11 cellular contexts compared by ENCODE assay signal in the genomic region with DNA sequence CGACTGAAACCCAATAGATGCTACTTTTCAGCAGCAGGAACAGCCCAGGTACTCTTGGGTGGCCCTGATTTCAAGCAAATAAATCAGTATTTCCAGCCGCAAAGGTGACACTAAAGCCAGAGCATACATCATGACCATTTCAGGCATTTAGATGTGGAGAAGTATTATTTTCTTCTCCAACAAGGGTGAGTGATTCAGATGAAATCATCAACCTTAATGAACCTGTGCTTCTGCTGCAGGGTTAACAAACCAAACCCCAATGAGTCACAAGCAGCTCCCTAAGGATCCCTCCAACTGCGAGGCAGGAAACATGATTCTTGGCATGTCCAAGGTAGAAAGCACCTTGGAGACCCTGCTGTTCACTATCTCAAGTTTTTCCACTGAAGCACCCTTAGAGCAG. TPM values are rescaled to one million over a fixed set of nuclear protein-coding genes. Genes with fewer than 3 reads are reported as not detected.
DNase-seq lines count a peak whose midpoint lies in the region; ATAC-seq and TF ChIP-seq lines count a peak whose summit lies in the region.
"Had no signal": no experiment of that assay in that cellular context is flagged by ENCODE, and none has a peak within 500 bp of the region (broad histone marks: within the 10 kb centered on the region; RNA-seq: fewer than 3 reads in every experiment).

No MANE protein-coding gene starts in this region.

- peak; percentile 82 for DNase-seq in HCEC 1CT
- peak; percentile 85 for DNase-seq in RWPE1 (ENCODE audit: low spot score)
- DNase-seq in fibroblast of mammary gland (ENCODE audit: low read depth): peak; percentile 87
- DNase-seq in NCI-H187 (lab: John Stamatoyannopoulos, UW): no peak
- DNase-seq in activated CD8-positive, alpha-beta memory T cell treated with anti-CD3 and anti-CD28 coated beads, Interleukin-2, amount 50 U/mL, for 4 hours: no peak
- no peak for DNase-seq in stimulated activated naive CD4-positive, alpha-beta T cell (lab: John Stamatoyannopoulos, UW)
- DNase-seq: KG1, naive B cell, NCI-H524 had no signal

- H3K4me3 ChIP-seq in fibroblast of mammary gland (ENCODE audit: control insufficient read depth, low read depth, low read length) (no peak overlapping the region), skeletal muscle tissue (ENCODE audit: low read length in 3 of 3) (no peak overlapping the region)

- TF ChIP-seq CTCF in RWPE1 (conservative IDR thresholded peaks at IDR 0.05; ENCODE audit: low read depth) (no peak), fibroblast of mammary gland (conservative IDR thresholded peaks at IDR 0.05; ENCODE audit: control insufficient read depth, insufficient read depth, low read depth, low read length) (no peak)

- peak overlapping the region in 1 of 3 donors; percentile 30 for H3K9ac ChIP-seq in skeletal muscle tissue (ENCODE audit: low read depth in 1 of 3, low read length in 3 of 3)

- POLR2A ChIA-PET in RWPE1 (lab: Yijun Ruan, JAX; ENCODE audit: low non-redundant PET): no interaction called here

- CTCF ChIA-PET in RWPE1 (lab: Yijun Ruan, JAX): interaction anchor here (0.9 kb wide), 1 partner anchor 12 kb away, joined by 5 read pairs; no protein-coding TSS in a partner anchor

- H3K27ac ChIP-seq in RWPE1: no peak overlapping the region
- peak overlapping the region; percentile 69 for H3K27ac ChIP-seq in skeletal muscle tissue (ENCODE audit: low read depth, low read length)

- H3K4me1 ChIP-seq in skeletal muscle tissue (ENCODE audit: control insufficient read depth in 3 of 3, insufficient read depth in 3 of 3, low read length in 3 of 3): peaks cover 56 to 67% (median 56%) of the 10 kb centered on the region in 3 donors

- ATAC-seq in HG03280 (IDR thresholded peaks at IDR 0.05; ENCODE audit: unreplicated experiment): no peak

- no peaks in the 10 kb centered on the region for H3K36me3 ChIP-seq in skeletal muscle tissue (ENCODE audit: control insufficient read depth in 3 of 3, insufficient read depth in 3 of 3, low read length in 3 of 3)

- no peaks in the 10 kb centered on the region for H3K27me3 ChIP-seq in skeletal muscle tissue (ENCODE audit: control insufficient read depth in 3 of 3, insufficient read depth in 3 of 3, low read length in 3 of 3)

- no peaks in the 10 kb centered on the region for H3K9me3 ChIP-seq in skeletal muscle tissue (ENCODE audit: control insufficient read depth in 3 of 3, low read length in 3 of 3)

RNA-seq across cellular contexts. Expression of gene MBNL2, which starts 32.7 kb away (rescaled TPM):
- total RNA-seq in skeletal muscle tissue: 30.3 TPM

Comparison
In these comparisons a context has a peak if more than half of its experiments do, and no peak if none do; other contexts are left out.
1. DNase-seq: peak in HCEC 1CT (single experiment), RWPE1 (single experiment) and fibroblast of mammary gland (single experiment); none in NCI-H187 (0 of 2), activated CD8-positive, alpha-beta memory T cell treated with anti-CD3 and anti-CD28 coated beads, Interleukin-2, amount 50 U/mL, for 4 hours (single experiment) and stimulated activated naive CD4-positive, alpha-beta T cell (0 of 6).